In the genomic region with DNA sequence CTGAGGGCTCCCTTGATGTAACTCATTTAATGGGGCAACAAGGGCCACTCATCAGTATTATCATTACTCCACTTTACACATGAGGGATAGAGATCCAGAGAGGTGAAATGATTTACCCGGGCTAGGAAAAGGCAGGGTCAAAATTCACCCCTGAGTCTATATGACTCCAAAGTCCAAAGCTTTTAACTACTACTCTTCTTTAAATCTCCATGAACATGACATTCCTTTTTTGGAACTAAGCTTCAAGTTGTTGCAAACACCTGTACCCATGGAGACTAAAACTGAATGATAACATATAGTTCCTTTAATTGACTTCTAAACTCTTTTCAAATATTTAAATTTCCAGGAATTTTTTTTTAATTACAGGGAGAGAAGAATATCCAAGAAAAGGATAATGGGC, we compare ENCODE assay signal across 21 cellular contexts.
A peak's percentile ranks its signal among the peaks of the same experiment; 100 is the strongest.
DNase-seq lines count a peak whose midpoint lies in the region; FAIRE-seq and TF ChIP-seq lines count a peak whose summit lies in the region.
"Had no signal": no experiment of that assay in that cellular context is flagged by ENCODE, and none has a peak within 500 bp of the region (broad histone marks: within the 10 kb centered on the region; RNA-seq: fewer than 3 reads in every experiment).

No MANE protein-coding gene starts in this region.

- H3K9ac ChIP-seq in keratinocyte (ENCODE audit: control insufficient read depth, extremely low read depth, insufficient read depth, low read length) (no peak overlapping the region), liver (ENCODE audit: low read depth in 1 of 2, low read length in 2 of 2) (no peak overlapping the region)
- H3K9ac ChIP-seq: BLaER1 had no signal

- no peaks in the 10 kb centered on the region for H4K20me1 ChIP-seq in keratinocyte (ENCODE audit: control insufficient read depth, extremely low read depth, insufficient read depth, low read length)
- H4K20me1 ChIP-seq: BLaER1 had no signal

- H3K27me3 ChIP-seq in keratinocyte (ENCODE audit: control insufficient read depth, extremely low read depth, insufficient read depth, low read length) (no peaks in the 10 kb centered on the region), liver (ENCODE audit: control insufficient read depth in 4 of 4, insufficient read depth in 4 of 4, low read length in 3 of 4) (no peaks in the 10 kb centered on the region), small intestine (ENCODE audit: control insufficient read depth in 2 of 2, insufficient read depth in 2 of 2, low read length in 2 of 2) (no peaks in the 10 kb centered on the region), MG63 (no peaks in the 10 kb centered on the region), stomach (no peaks in the 10 kb centered on the region)
- H3K27me3 ChIP-seq: BLaER1 had no signal

- no peak overlapping the region for H3K27ac ChIP-seq in keratinocyte (ENCODE audit: control insufficient read depth, insufficient read depth, low read length)
- H3K27ac ChIP-seq in liver (ENCODE audit: low read depth in 1 of 2, low read length in 2 of 2): peak overlapping the region; percentile 39 to 66
- H3K27ac ChIP-seq in small intestine (ENCODE audit: low read depth in 1 of 2, low read length in 1 of 2): no peak overlapping the region
- no peak overlapping the region for H3K27ac ChIP-seq in stomach
- H3K27ac ChIP-seq: 22Rv1, A549, BLaER1 had no signal

- no peak for TF ChIP-seq POLR2A in stomach (IDR thresholded peaks at IDR 0.05)

- H3K79me2 ChIP-seq in keratinocyte (ENCODE audit: control insufficient read depth, insufficient read depth, low read length): no peaks in the 10 kb centered on the region

- dilution Hi-C loops in keratinocyte (cut with MboI; ENCODE audit: extremely low pct_ligation_motif_present, low sequenced_read_pairs): no loop called here

- no peak overlapping the region for H3K4me2 ChIP-seq in keratinocyte (ENCODE audit: control insufficient read depth, extremely low read depth, insufficient read depth, low read depth, low read length)
- H3K4me2 ChIP-seq: A549, BLaER1 had no signal

- TF ChIP-seq CTCF in keratinocyte (optimal IDR thresholded peaks at IDR 0.05 in 1 of 3, IDR thresholded peaks at IDR 0.05 in 1 of 3, conservative IDR thresholded peaks at IDR 0.05 in 1 of 3; ENCODE audit: extremely low read depth in 1 of 3, insufficient read depth in 2 of 3, low read length in 3 of 3): no peak
- no peak for TF ChIP-seq CTCF in liver (IDR thresholded peaks at IDR 0.05; ENCODE audit: low read depth, low read length, missing input control)
- no peak for TF ChIP-seq CTCF in stomach (IDR thresholded peaks at IDR 0.05)

- H3K4me3 ChIP-seq in keratinocyte (ENCODE audit: control insufficient read depth in 2 of 3, extremely low read depth in 1 of 3, insufficient read depth in 2 of 3, low read depth in 1 of 3, low read length in 3 of 3): no peak overlapping the region
- no peak overlapping the region for H3K4me3 ChIP-seq in liver (ENCODE audit: low read depth in 1 of 3, low read length in 3 of 3)
- no peak overlapping the region for H3K4me3 ChIP-seq in small intestine (ENCODE audit: low read depth in 1 of 2, low read length in 2 of 2)
- H3K4me3 ChIP-seq in MG63: no peak overlapping the region
- no peak overlapping the region for H3K4me3 ChIP-seq in stomach
- H3K4me3 ChIP-seq: A549, BLaER1 had no signal

- 33% methylated on average over 1 of the region's 1 CpG for WGBS in liver
- 0 to 65% (median 33%) methylated on average over 1 of the region's 1 CpG for WGBS in small intestine, 3 donors
- WGBS in stomach, 5 donors: 34 to 72% (median 48%) methylated on average over 1 of the region's 1 CpG

- TF ChIP-seq RAD21 in liver (IDR thresholded peaks at IDR 0.05): peak; percentile 34 to 55

- H3K9me3 ChIP-seq in keratinocyte (ENCODE audit: control insufficient read depth, low read depth, low read length) (no peaks in the 10 kb centered on the region), liver (ENCODE audit: control insufficient read depth in 4 of 4, low read length in 3 of 4) (no peaks in the 10 kb centered on the region), small intestine (ENCODE audit: control insufficient read depth, low read depth) (no peaks in the 10 kb centered on the region), MG63 (no peaks in the 10 kb centered on the region), stomach (no peaks in the 10 kb centered on the region)
- H3K9me3 ChIP-seq: A549 had no signal

- H3K4me1 ChIP-seq in keratinocyte (ENCODE audit: control insufficient read depth, extremely low read depth, insufficient read depth, low read length) (no peaks in the 10 kb centered on the region), liver (ENCODE audit: control insufficient read depth in 4 of 4, insufficient read depth in 4 of 4, low read length in 3 of 4) (peaks cover 7 to 30% (median 21%) of the 10 kb centered on the region in 4 donors), small intestine (ENCODE audit: control insufficient read depth in 2 of 2, insufficient read depth in 1 of 2, low read depth in 1 of 2, low read length in 1 of 2) (no peaks in the 10 kb centered on the region), stomach (no peaks in the 10 kb centered on the region)
- H3K4me1 ChIP-seq: A549, BLaER1 had no signal

- no peaks in the 10 kb centered on the region for H3K9me1 ChIP-seq in keratinocyte (ENCODE audit: control insufficient read depth, extremely low read depth, insufficient read depth, low read length)

- FAIRE-seq in keratinocyte (lab: Jason Lieb, UNC) (peak; percentile 65), small intestine (lab: Jason Lieb, UNC) (no peak)
- FAIRE-seq: A549, GM12892, GM18507 had no signal

- intact Hi-C loops in stomach (cut with DNase I; ENCODE audit: low total_unique reads): no loop called here

- DNase-seq in HuH-7 (ENCODE audit: low spot score) (peak; percentile 75), keratinocyte (ENCODE audit: low read depth, low spot score) (no peak), small intestine (peak; percentile 51), MG63 (no peak), stomach (no peak), NCI-H446 treated with DMSO at 0.1 percent for 48 hours (lab: John Stamatoyannopoulos, UW) (no peak)
- DNase-seq in activated T-cell treated with anti-CD3 and anti-CD28 coated beads, Interleukin-2, amount 50 U/mL, for 48 hours: no peak
- DNase-seq: AML-193; CD4-positive, alpha-beta memory T cell; DMS153; DMS79; GDM1; GOT3; H7; IMR-90 had no signal

- TF ChIP-seq EP300 in stomach (IDR thresholded peaks at IDR 0.05): no peak

- no peaks in the 10 kb centered on the region for H3K36me3 ChIP-seq in keratinocyte (ENCODE audit: control insufficient read depth in 2 of 2, extremely low read depth in 1 of 2, insufficient read depth in 2 of 2, low read length in 2 of 2)
- no peaks in the 10 kb centered on the region for H3K36me3 ChIP-seq in liver (ENCODE audit: control insufficient read depth in 4 of 4, insufficient read depth in 3 of 4, low read depth in 1 of 4, low read length in 3 of 4)
- H3K36me3 ChIP-seq in small intestine (ENCODE audit: control insufficient read depth in 2 of 2, insufficient read depth in 2 of 2, low read length in 2 of 2): no peaks in the 10 kb centered on the region
- H3K36me3 ChIP-seq in MG63: no peaks in the 10 kb centered on the region
- H3K36me3 ChIP-seq in stomach: no peaks in the 10 kb centered on the region
- H3K36me3 ChIP-seq: BLaER1 had no signal

- H2AFZ ChIP-seq in keratinocyte (ENCODE audit: control insufficient read depth, low read length): no peak overlapping the region

TF ChIP-seq in liver, 16 proteins besides CTCF, POLR2A, EP300 and RAD21 (continues in another document):
- TF ChIP-seq TAF1 (conservative IDR thresholded peaks at IDR 0.05) (no peak), NR2F2 (IDR thresholded peaks at IDR 0.05) (no peak), SP1 (IDR thresholded peaks at IDR 0.05) (peak; percentile 95), RXRA (IDR thresholded peaks at IDR 0.05) (peak; percentile 72 to 78), ATF3 (IDR thresholded peaks at IDR 0.05) (no peak), FOXA2 (IDR thresholded peaks at IDR 0.05) (peak; percentile 47), FOXA1 (IDR thresholded peaks at IDR 0.05) (no peak), HNF4A (conservative IDR thresholded peaks at IDR 0.05) (peak; percentile 98 to 99), MAX (IDR thresholded peaks at IDR 0.05) (peak; percentile 65), REST (IDR thresholded peaks at IDR 0.05) (peak; percentile 58)

Comparison
In these comparisons a context has a peak if more than half of its experiments do, and no peak if none do; other contexts are left out.
1. DNase-seq: peak in HuH-7 (single experiment) and small intestine (single experiment); none in keratinocyte (single experiment), MG63 (single experiment), activated T-cell treated with anti-CD3 and anti-CD28 coated beads, Interleukin-2, amount 50 U/mL, for 48 hours (0 of 2), stomach (single experiment) and NCI-H446 treated with DMSO at 0.1 percent for 48 hours (single experiment).
2. H3K27ac ChIP-seq: peak in liver (2 of 2); none in keratinocyte (single experiment), small intestine (0 of 2) and stomach (0 of 5).